In the genomic region with DNA sequence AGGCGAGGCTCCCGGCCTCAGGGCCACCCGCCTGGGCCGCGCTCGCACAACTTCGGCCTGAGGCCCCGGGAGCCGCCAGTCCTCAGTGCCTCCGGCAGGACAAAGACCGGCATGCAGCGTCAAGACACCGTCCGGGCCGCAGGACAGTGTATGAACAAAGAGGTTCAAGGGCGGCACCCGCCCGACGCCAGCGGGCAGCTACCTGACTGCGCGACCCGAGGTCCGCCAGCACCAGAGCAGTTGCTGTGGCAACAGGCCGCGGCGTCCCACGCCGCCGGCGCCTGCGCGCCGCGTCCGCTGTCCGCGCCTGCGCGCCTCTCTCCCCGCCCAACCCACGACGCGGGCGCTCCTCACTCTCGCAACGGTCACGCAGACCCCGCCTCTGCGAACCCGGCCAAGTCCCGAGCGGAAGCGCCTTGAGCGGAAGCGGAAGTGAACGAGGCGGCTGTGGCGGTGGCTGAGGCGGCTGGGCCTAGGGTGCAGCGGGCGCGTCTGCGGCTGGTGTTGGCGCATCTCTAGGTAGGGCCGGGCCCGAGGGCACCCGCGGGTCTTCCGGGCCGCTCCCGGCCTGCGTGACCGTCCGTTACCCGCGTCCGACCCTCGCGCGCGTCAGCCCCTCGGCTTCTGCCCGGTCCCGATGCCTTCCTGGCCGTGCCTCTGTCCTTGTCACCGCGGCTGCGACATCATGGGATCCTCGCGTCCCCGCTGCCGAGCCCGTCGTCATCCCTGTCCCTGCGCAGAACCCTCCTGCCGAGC, we compare ENCODE assay signal across 8 cellular contexts. TPM values are rescaled to one million over a fixed set of nuclear protein-coding genes. Genes with fewer than 3 reads are reported as not detected.
DNase-seq lines count a peak whose midpoint lies in the region; ATAC-seq, FAIRE-seq and TF ChIP-seq lines count a peak whose summit lies in the region.

A gene with protein sequence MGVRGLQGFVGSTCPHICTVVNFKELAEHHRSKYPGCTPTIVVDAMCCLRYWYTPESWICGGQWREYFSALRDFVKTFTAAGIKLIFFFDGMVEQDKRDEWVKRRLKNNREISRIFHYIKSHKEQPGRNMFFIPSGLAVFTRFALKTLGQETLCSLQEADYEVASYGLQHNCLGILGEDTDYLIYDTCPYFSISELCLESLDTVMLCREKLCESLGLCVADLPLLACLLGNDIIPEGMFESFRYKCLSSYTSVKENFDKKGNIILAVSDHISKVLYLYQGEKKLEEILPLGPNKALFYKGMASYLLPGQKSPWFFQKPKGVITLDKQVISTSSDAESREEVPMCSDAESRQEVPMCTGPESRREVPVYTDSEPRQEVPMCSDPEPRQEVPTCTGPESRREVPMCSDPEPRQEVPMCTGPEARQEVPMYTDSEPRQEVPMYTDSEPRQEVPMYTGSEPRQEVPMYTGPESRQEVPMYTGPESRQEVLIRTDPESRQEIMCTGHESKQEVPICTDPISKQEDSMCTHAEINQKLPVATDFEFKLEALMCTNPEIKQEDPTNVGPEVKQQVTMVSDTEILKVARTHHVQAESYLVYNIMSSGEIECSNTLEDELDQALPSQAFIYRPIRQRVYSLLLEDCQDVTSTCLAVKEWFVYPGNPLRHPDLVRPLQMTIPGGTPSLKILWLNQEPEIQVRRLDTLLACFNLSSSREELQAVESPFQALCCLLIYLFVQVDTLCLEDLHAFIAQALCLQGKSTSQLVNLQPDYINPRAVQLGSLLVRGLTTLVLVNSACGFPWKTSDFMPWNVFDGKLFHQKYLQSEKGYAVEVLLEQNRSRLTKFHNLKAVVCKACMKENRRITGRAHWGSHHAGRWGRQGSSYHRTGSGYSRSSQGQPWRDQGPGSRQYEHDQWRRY (plus strand): TSS at position 435 of the 756 bp plus-strand sequence. CDS start 10,633 bp downstream, outside the sequence.

- peak within 1 kb of the TSS; percentile 59 for H3K27ac ChIP-seq in HUES48 (ENCODE audit: low read depth, low read length)
- no peak within 1 kb of the TSS for H3K27ac ChIP-seq in H1 (ENCODE audit: low read depth, low read length)

- DNase-seq in Caki2 (ENCODE audit: low read depth) (peak; percentile 94), NT2/D1 (ENCODE audit: low read depth, low spot score) (no peak), H1 (ENCODE audit: low read depth in 1 of 2, low spot score in 2 of 2) (peak; percentile 53 to 82), mesenteric fat pad (ENCODE audit: low spot score) (peak; percentile 99)
- peak; percentile 96 for DNase-seq in activated CD8-positive, alpha-beta memory T cell treated with anti-CD3 and anti-CD28 coated beads, Interleukin-2, amount 10 ng/mL, durations not matched to agents 7 days and 5 days
- DNase-seq in stimulated activated CD8-positive, alpha-beta memory T cell treated with anti-CD3 and anti-CD28 coated beads, Interleukin-15, amount 100 ng/mL, for 1 hour (ENCODE audit: low read depth), result peak; percentile 85

- H3K9me3 Mint-ChIP-seq in activated CD8-positive, alpha-beta memory T cell treated with anti-CD3 and anti-CD28 coated beads, Interleukin-2, amount 10 ng/mL, durations not matched to agents 7 days and 5 days (ENCODE audit: low read depth), result peaks cover 4% of the 10 kb centered on the region

- H3K4me1 ChIP-seq in HUES48 (ENCODE audit: control insufficient read depth, insufficient read depth, low read length), result peaks cover 3% of the 10 kb centered on the region; the same call in 1 of the 2 replicates
- peaks cover 2% of the 10 kb centered on the region for H3K4me1 ChIP-seq in NT2/D1 (ENCODE audit: insufficient read depth, insufficient read length)
- H3K4me1 ChIP-seq in H1 (replicated peaks in 1 of 4; ENCODE audit: control insufficient read depth in 3 of 4, insufficient read depth in 4 of 4, low read length in 3 of 4), result peaks cover 0 to 9% (median 0%) of the 10 kb centered on the region in 4 experiments; a peak in 3 of 7 replicates

- peak within 1 kb of the TSS; percentile 12 for H2AFZ ChIP-seq in H1 (ENCODE audit: low read length)

- peak within 1 kb of the TSS; percentile 91 for H3K27ac Mint-ChIP-seq in activated CD8-positive, alpha-beta memory T cell treated with anti-CD3 and anti-CD28 coated beads, Interleukin-2, amount 10 ng/mL, durations not matched to agents 7 days and 5 days

- H3K36me3 ChIP-seq in HUES48 (ENCODE audit: control insufficient read depth, insufficient read depth, low read length) (no peaks in the 10 kb centered on the region), NT2/D1 (ENCODE audit: insufficient read depth, insufficient read length, low read length) (peaks cover 7% of the 10 kb centered on the region), H1 (ENCODE audit: control insufficient read depth in 2 of 4, insufficient read depth in 4 of 4, low read length in 3 of 4) (peaks cover 0 to 13% (median 3%) of the 10 kb centered on the region in 4 experiments; a peak in 2 of 8 replicates)

- H3K79me2 ChIP-seq in H1 (ENCODE audit: control insufficient read depth in 1 of 2, insufficient read depth in 2 of 2, low read length in 2 of 2), result peaks cover 0 to 23% of the 10 kb centered on the region in 2 experiments; a peak in 2 of 4 replicates

- no peak within 1 kb of the TSS for H3K14ac ChIP-seq in H1 (ENCODE audit: insufficient read length)

- H3K23me2 ChIP-seq in H1 (ENCODE audit: low read depth, low read length), result peaks cover 16% of the 10 kb centered on the region; the same call in 1 of the 2 replicates

- CTCF ChIA-PET in activated CD8-positive, alpha-beta memory T cell treated with anti-CD3 and anti-CD28 coated beads, Interleukin-2, amount 10 ng/mL, durations not matched to agents 7 days and 5 days (lab: Charles Lee), result interaction anchor here (1.4 kb wide), 1 partner anchor 211 kb away, joined by 5 read pairs; no protein-coding TSS in a partner anchor
- CTCF ChIA-PET in H1 (lab: Charles Lee; ENCODE audit: partially characterized antibody), result interaction anchor here (1.0 to 1.2 kb wide), 2 partner anchors 9 to 28 kb away, joined by 3 read pairs; no protein-coding TSS in a partner anchor

- H3K9me3 ChIP-seq in HUES48 (ENCODE audit: control insufficient read depth, insufficient read depth, low read length), result peaks cover 34% of the 10 kb centered on the region
- peaks cover 23% of the 10 kb centered on the region; the same call in 1 of the 2 replicates for H3K9me3 ChIP-seq in NT2/D1 (ENCODE audit: insufficient read depth, low read length)
- peaks cover 17 to 23% of the 10 kb centered on the region in 2 experiments for H3K9me3 ChIP-seq in H1 (ENCODE audit: insufficient read depth in 2 of 2, low read depth in 1 of 2, low read length in 1 of 2)

- peak within 1 kb of the TSS; percentile 35 for H3K9ac ChIP-seq in HUES48 (ENCODE audit: low read depth, low read length)
- H3K9ac ChIP-seq in NT2/D1 (ENCODE audit: insufficient read length, low read depth), result peak within 1 kb of the TSS; percentile 89
- H3K9ac ChIP-seq in H1 (replicated peaks in 1 of 4; ENCODE audit: extremely low read depth in 1 of 4, low read depth in 3 of 4, low read length in 3 of 4), result peak within 1 kb of the TSS in 3 of 4 experiments; percentile 45 to 66 (median 48); a peak in 6 of 7 replicates

- no peaks in the 10 kb centered on the region; the same call in 1 of the 2 replicates for H3K79me1 ChIP-seq in H1 (ENCODE audit: low read depth, low read length)

- peak within 1 kb of the TSS; percentile 47; the same call in 1 of the 2 replicates for H2BK5ac ChIP-seq in H1 (ENCODE audit: low read depth, low read length)

- TF ChIP-seq POLR2A in H1 (IDR thresholded peaks at IDR 0.05; ENCODE audit: control extremely low read depth in 1 of 2, low read depth in 2 of 2, low read length in 2 of 2), result no peak; a peak in 1 of 3 replicates

- H3K36me3 Mint-ChIP-seq in activated CD8-positive, alpha-beta memory T cell treated with anti-CD3 and anti-CD28 coated beads, Interleukin-2, amount 10 ng/mL, durations not matched to agents 7 days and 5 days, result peaks cover 16% of the 10 kb centered on the region

- H3K23ac ChIP-seq in H1 (ENCODE audit: insufficient read length), result peak within 1 kb of the TSS; percentile 97

- peaks cover 0 to 2% of the 10 kb centered on the region in 2 experiments for H4K20me1 ChIP-seq in H1 (replicated peaks in 1 of 2; ENCODE audit: control insufficient read depth in 1 of 2, insufficient read depth in 2 of 2, low read length in 2 of 2)

- ATAC-seq in GM21423 (IDR thresholded peaks at IDR 0.05; ENCODE audit: unreplicated experiment), result peak; percentile 97
- peak; percentile 96 for ATAC-seq in activated CD8-positive, alpha-beta memory T cell treated with anti-CD3 and anti-CD28 coated beads, Interleukin-2, amount 10 ng/mL, durations not matched to agents 7 days and 5 days

- POLR2A ChIA-PET in H1 (lab: Charles Lee; ENCODE audit: partially characterized antibody), result interaction anchor here (0.7 to 2.2 kb wide), 6 partner anchors 9 to 117 kb away, joined by 3 to 10 read pairs (median 5); a partner anchor contains a TSS

- 3% methylated on average over 74 of the region's 97 CpGs; no CpG with 5 or more reads in 1 of the 2 experiments for WGBS in H1 (ENCODE audit: extremely low coverage in 1 of 2, insufficient coverage in 1 of 2, insufficient read length in 1 of 2, insufficient replicate concordance in 2 of 2, low coverage in 1 of 2, low lambda C conversion rate in 2 of 2, missing lambda C conversion rate in 1 of 2), 2 experiments

- H4K91ac ChIP-seq in H1 (replicated peaks; ENCODE audit: insufficient read length, low read length), result peak within 1 kb of the TSS; percentile 76

- H3K4ac ChIP-seq in H1 (replicated peaks; ENCODE audit: insufficient read length, low read depth, low read length), result peak within 1 kb of the TSS; percentile 83

- H4K8ac ChIP-seq in H1 (ENCODE audit: extremely low read depth, insufficient read depth, low read length), result peak within 1 kb of the TSS; percentile 93

- no peak for FAIRE-seq in H1 (lab: Jason Lieb, UNC)

- peak within 1 kb of the TSS; percentile 50 for H3K56ac ChIP-seq in H1 (replicated peaks; ENCODE audit: insufficient read length, low read depth, low read length)

- TF ChIP-seq EP300 in H1 (IDR thresholded peaks at IDR 0.05; ENCODE audit: borderline replicate concordance in 1 of 2, low read depth in 2 of 2, low read length in 2 of 2), result no peak

- H2BK12ac ChIP-seq in H1 (ENCODE audit: low read depth, low read length), result peak within 1 kb of the TSS; percentile 71; the same call in 1 of the 2 replicates

- H3K4me2 ChIP-seq in H1 (ENCODE audit: insufficient read depth in 1 of 2, low read depth in 2 of 2, low read length in 2 of 2), result peak within 1 kb of the TSS; percentile 90 to 93

- peak within 1 kb of the TSS; percentile 32 for H4K5ac ChIP-seq in H1 (ENCODE audit: insufficient read length, low read depth, low read length)

- H3K4me3 ChIP-seq in HUES48 (ENCODE audit: low read depth, low read length), result peak within 1 kb of the TSS; percentile 84
- H3K4me3 ChIP-seq in NT2/D1 (ENCODE audit: insufficient read length, low read depth), result peak within 1 kb of the TSS; percentile 93
- peak within 1 kb of the TSS; percentile 55 to 72 (median 64) for H3K4me3 ChIP-seq in H1 (ENCODE audit: extremely low read depth in 1 of 4, insufficient read depth in 2 of 4, low read depth in 3 of 4, low read length in 4 of 4)

- no peak for TF ChIP-seq CTCF in H1 (IDR thresholded peaks at IDR 0.05; ENCODE audit: control extremely low read depth in 1 of 3, insufficient read depth in 1 of 3, low read depth in 1 of 3, low read length in 3 of 3)

- H3K4me1 Mint-ChIP-seq in activated CD8-positive, alpha-beta memory T cell treated with anti-CD3 and anti-CD28 coated beads, Interleukin-2, amount 10 ng/mL, durations not matched to agents 7 days and 5 days, result peaks cover 33% of the 10 kb centered on the region

- peak within 1 kb of the TSS; percentile 95; the same call in 1 of the 2 replicates for H2AK5ac ChIP-seq in H1 (ENCODE audit: low read depth, low read length)

- H2BK20ac ChIP-seq in H1 (ENCODE audit: low read length), result peak within 1 kb of the TSS; percentile 6; the same call in 1 of the 2 replicates

- H3K27me3 ChIP-seq in HUES48 (ENCODE audit: control insufficient read depth, insufficient read depth, low read length) (peaks cover 22% of the 10 kb centered on the region), NT2/D1 (ENCODE audit: insufficient read depth, insufficient read length) (no peaks in the 10 kb centered on the region), H1 (replicated peaks in 1 of 4; ENCODE audit: control insufficient read depth in 3 of 4, extremely low read depth in 1 of 4, insufficient read depth in 3 of 4, low read length in 3 of 4) (peaks cover 0 to 28% (median 18%) of the 10 kb centered on the region in 4 experiments; a peak in 6 of 7 replicates)

- no peak for TF ChIP-seq RAD21 in H1 (IDR thresholded peaks at IDR 0.05 in 1 of 2, conservative IDR thresholded peaks at IDR 0.05 in 1 of 2; ENCODE audit: low read depth in 2 of 2, low read length in 2 of 2)

- H2BK15ac ChIP-seq in H1 (ENCODE audit: low read length), result peak within 1 kb of the TSS; percentile 37; the same call in 1 of the 2 replicates

- H2BK120ac ChIP-seq in H1 (replicated peaks; ENCODE audit: low read depth, low read length), result peak within 1 kb of the TSS; percentile 56

- H3K27me3 Mint-ChIP-seq in activated CD8-positive, alpha-beta memory T cell treated with anti-CD3 and anti-CD28 coated beads, Interleukin-2, amount 10 ng/mL, durations not matched to agents 7 days and 5 days, result peaks cover 22% of the 10 kb centered on the region

- peak within 1 kb of the TSS; percentile 91 for H3K18ac ChIP-seq in H1 (ENCODE audit: extremely low read depth, low read length)

- H3K4me3 Mint-ChIP-seq in activated CD8-positive, alpha-beta memory T cell treated with anti-CD3 and anti-CD28 coated beads, Interleukin-2, amount 10 ng/mL, durations not matched to agents 7 days and 5 days, result peak within 1 kb of the TSS; percentile 93

- in situ Hi-C loops in Caki2 (cut with HindIII; ENCODE audit: low pct_unique_long_range_greater_than_20kb, low sequenced_read_pairs), result no loop called here

RNA-seq across cellular contexts. Expression of the gene that starts here (rescaled TPM):
- total RNA-seq in Caki2 (2014; rRNA removed; shearing (Covaris generic); ENCODE audit: low replicate concordance), result 6.3 and 10.1 TPM in 2 replicates
- total RNA-seq in activated CD8-positive, alpha-beta memory T cell treated with anti-CD3 and anti-CD28 coated beads, Interleukin-2, amount 10 ng/mL, durations not matched to agents 7 days and 5 days, result 10 to 100 TPM; 20.4 to 26.0 TPM
- total RNA-seq in H1 (2021; fragmentation: NEBNext Ultra II Directional; extraction: Animal tissue kit (Norgen Biotek cat#: 25700)), result 12.0 and 12.5 TPM in 2 replicates
- 4.2 and 5.1 TPM in 2 replicates for polyA plus RNA-seq in H1 (2011; rRNA removed)
- polyA plus RNA-seq in H1 (2011; cell fraction: cytosol; rRNA removed), result 5.8 TPM
- polyA plus RNA-seq in H1 (2011; cell fraction: nucleus; rRNA removed), result 11.3 TPM
- polyA plus RNA-seq in H1 (2012, experiment 1 of 2), result 6.9 to 9.1 TPM (median 8.0 TPM) in 4 replicates
- polyA plus RNA-seq in H1 (2012, experiment 2 of 2), result 1.6 TPM
- polyA plus RNA-seq in H1 (2013, experiment 1 of 2), result 8.2 TPM
- polyA plus RNA-seq in H1 (2013, experiment 2 of 2), result 8.6 TPM
- 22.0 and 30.5 TPM in 2 replicates for polyA minus RNA-seq in H1 (2011; rRNA and poly(A)+ RNA removed)
- 6.2 TPM for polyA minus RNA-seq in H1 (2011; cell fraction: cytosol; rRNA and poly(A)+ RNA removed)
- 35.7 TPM for polyA minus RNA-seq in H1 (2011; cell fraction: nucleus; rRNA and poly(A)+ RNA removed)
- 27.8 TPM for total RNA-seq in mesenteric fat pad

Comparison
In these comparisons a context has a peak if more than half of its experiments do, and no peak if none do; other contexts are left out.
1. H3K9ac ChIP-seq: peak in every context shown above with its lines; median percentile 89 in NT2/D1; 48 in H1; 35 in HUES48.